Comparison of ENCODE assay signal across 8 cellular contexts in the genomic region with DNA sequence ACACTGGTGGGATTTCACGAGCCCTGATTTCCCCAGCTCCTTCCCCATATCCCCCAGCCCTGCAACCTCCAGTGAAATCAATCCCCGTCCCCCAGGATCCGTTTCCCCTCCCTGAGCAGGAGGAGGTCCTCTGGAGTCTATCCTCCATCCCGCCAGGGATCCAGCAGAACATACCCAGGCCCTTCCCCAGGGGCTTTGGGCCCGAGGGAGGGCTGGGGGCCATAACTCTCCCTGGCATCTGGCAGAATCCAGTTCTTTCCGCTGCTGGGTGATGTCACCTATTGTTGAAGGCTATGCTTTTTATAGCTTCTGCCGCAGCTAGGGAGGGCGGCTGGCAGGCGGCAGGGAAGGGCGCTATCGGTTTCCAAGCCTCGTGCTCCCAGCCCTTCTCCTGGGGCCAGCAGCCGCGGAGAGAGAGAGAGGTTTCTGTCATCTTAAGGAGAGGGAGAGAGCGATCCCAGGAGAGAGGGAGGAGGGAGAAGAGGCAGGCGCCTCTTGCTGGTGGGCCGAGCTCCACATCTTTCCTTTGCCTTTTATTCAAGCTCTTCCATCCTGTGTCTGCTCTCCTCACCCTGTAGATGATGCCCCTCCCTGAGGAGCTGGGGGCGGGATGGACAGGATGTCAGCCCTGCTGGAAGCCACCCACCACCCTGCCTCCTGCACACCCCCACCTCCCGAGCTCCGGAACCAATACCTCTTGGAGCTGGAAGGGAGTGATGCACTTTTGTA.
DNase-seq lines count a peak whose midpoint lies in the region; ATAC-seq lines count a peak whose summit lies in the region.

No MANE protein-coding gene starts in this region.

- intact Hi-C loops in activated CD4-positive, alpha-beta memory T cell treated with anti-CD3 and anti-CD28 coated beads for 36 hours (cut with micrococcal nuclease) = no loop called here

- H3K27ac Mint-ChIP-seq in activated CD4-positive, alpha-beta memory T cell treated with anti-CD3 and anti-CD28 coated beads for 36 hours = no peak overlapping the region

- no peaks in the 10 kb centered on the region for H3K36me3 Mint-ChIP-seq in activated CD4-positive, alpha-beta memory T cell treated with anti-CD3 and anti-CD28 coated beads for 36 hours

- H3K4me1 Mint-ChIP-seq in activated CD4-positive, alpha-beta memory T cell treated with anti-CD3 and anti-CD28 coated beads for 36 hours (ENCODE audit: low read depth) = no peaks in the 10 kb centered on the region

- CTCF ChIA-PET in activated CD4-positive, alpha-beta memory T cell treated with anti-CD3 and anti-CD28 coated beads for 36 hours (lab: Charles Lee) = interaction anchor here (1.3 kb wide), 1 partner anchor 150 kb away, joined by 3 read pairs; no protein-coding TSS in a partner anchor

- POLR2A ChIA-PET in activated CD4-positive, alpha-beta memory T cell treated with anti-CD3 and anti-CD28 coated beads for 36 hours (lab: Charles Lee) = no interaction called here

- H3K4me3 Mint-ChIP-seq in activated CD4-positive, alpha-beta memory T cell treated with anti-CD3 and anti-CD28 coated beads for 36 hours = no peak overlapping the region

- ATAC-seq in HG02571 (IDR thresholded peaks at IDR 0.05; ENCODE audit: unreplicated experiment) = no peak

- H3K27me3 Mint-ChIP-seq in activated CD4-positive, alpha-beta memory T cell treated with anti-CD3 and anti-CD28 coated beads for 36 hours = peaks cover 4% of the 10 kb centered on the region

- DNase-seq in DMS79 (lab: John Stamatoyannopoulos, UW) (peak; percentile 42), NCI-H446 treated with DMSO at 0.1 percent for 48 hours (lab: John Stamatoyannopoulos, UW) (peak; percentile 55), fibroblast of peridontal ligament (ENCODE audit: extremely low read depth) (peak; percentile 58), nucleus accumbens (lab: John Stamatoyannopoulos, UW) (peak in 53 of 56 donors; percentile 37 to 87 (median 67))
- no peak for DNase-seq in activated CD4-positive, alpha-beta memory T cell treated with anti-CD3 and anti-CD28 coated beads for 36 hours
- no peak for DNase-seq in activated CD4-positive, alpha-beta T cell treated with anti-CD3 and anti-CD28 coated beads for 1 hour
- no peak for DNase-seq in central memory CD4-positive, alpha-beta T cell

- H3K9me3 Mint-ChIP-seq in activated CD4-positive, alpha-beta memory T cell treated with anti-CD3 and anti-CD28 coated beads for 36 hours = no peaks in the 10 kb centered on the region

Comparison
In these comparisons a context has a peak if more than half of its experiments do, and no peak if none do; other contexts are left out.
1. DNase-seq: peak in DMS79 (single experiment), NCI-H446 treated with DMSO at 0.1 percent for 48 hours (single experiment), fibroblast of peridontal ligament (single experiment) and nucleus accumbens (53 of 56); none in activated CD4-positive, alpha-beta memory T cell treated with anti-CD3 and anti-CD28 coated beads for 36 hours (single experiment), activated CD4-positive, alpha-beta T cell treated with anti-CD3 and anti-CD28 coated beads for 1 hour (single experiment) and central memory CD4-positive, alpha-beta T cell (single experiment).